Comparison of ENCODE assay signal across 15 cellular contexts in genomic region chr1:229210844-229211243, GRCh38.
A peak's percentile ranks its signal among the peaks of the same experiment; 100 is the strongest.
DNase-seq lines count a peak whose midpoint lies in the region; ATAC-seq and TF ChIP-seq lines count a peak whose summit lies in the region.
"Had no signal": no experiment of that assay in that cellular context is flagged by ENCODE, and none has a peak within 500 bp of the region (broad histone marks: within the 10 kb centered on the region; RNA-seq: fewer than 3 reads in every experiment).

No MANE protein-coding gene starts in this region.

- H3K27ac Mint-ChIP-seq in activated naive CD4-positive, alpha-beta T cell treated with anti-CD3 and anti-CD28 coated beads, Interleukin-2, amount 10 ng/mL, durations not matched to agents 7 days and 5 days: no peak overlapping the region
- no peak overlapping the region for H3K27ac Mint-ChIP-seq in naive thymus-derived CD4-positive, alpha-beta T cell
- H3K27ac Mint-ChIP-seq: B cell; CD8-positive, alpha-beta T cell had no signal

- WGBS in SK-N-SH (ENCODE audit: low lambda C conversion rate): 73% methylated on average over 2 of the region's 2 CpGs
- 91% methylated on average over 2 of the region's 2 CpGs for WGBS in hepatocyte (ENCODE audit: low lambda C conversion rate, missing lambda C conversion rate)

- H3K27me3 ChIP-seq in SK-N-SH (ENCODE audit: insufficient read depth): no peaks in the 10 kb centered on the region; the same call in 1 of the 2 replicates
- no peaks in the 10 kb centered on the region for H3K27me3 ChIP-seq in hepatocyte
- no peaks in the 10 kb centered on the region for H3K27me3 ChIP-seq in naive thymus-derived CD4-positive, alpha-beta T cell (ENCODE audit: control insufficient read depth in 2 of 2, insufficient read depth in 2 of 2, low read length in 2 of 2)
- H3K27me3 ChIP-seq: BLaER1 treated with 17β-estradiol and CSF1 and Interleukin-3, amounts not matched to agents 10 nM and 100 nM had no signal

- H3K79me2 ChIP-seq in SK-N-SH (ENCODE audit: insufficient read depth) (no peaks in the 10 kb centered on the region), hepatocyte (no peaks in the 10 kb centered on the region)

- H3K27ac ChIP-seq in SK-N-SH (ENCODE audit: low read depth in 2 of 2, low read length in 1 of 2) (no peak overlapping the region), HEK293 (ENCODE audit: extremely low read depth, low read depth, low read length) (no peak overlapping the region), hepatocyte (peak overlapping the region; percentile 96)
- no peak overlapping the region for H3K27ac ChIP-seq in naive thymus-derived CD4-positive, alpha-beta T cell (ENCODE audit: low read depth, low read length)
- H3K27ac ChIP-seq: BLaER1 treated with 17β-estradiol and CSF1 and Interleukin-3, amounts not matched to agents 10 nM and 100 nM; GM23248 had no signal

- H3K4me2 ChIP-seq in SK-N-SH: no peak overlapping the region
- no peak overlapping the region for H3K4me2 ChIP-seq in hepatocyte

- H3K4me1 ChIP-seq in SK-N-SH (ENCODE audit: control insufficient read depth in 1 of 2, insufficient read depth in 2 of 2, low read depth in 1 of 2, low read length in 1 of 2) (no peaks in the 10 kb centered on the region), HEK293 (ENCODE audit: control insufficient read depth, insufficient read depth, low read length) (no peaks in the 10 kb centered on the region), hepatocyte (ENCODE audit: insufficient read depth) (peaks cover 29% of the 10 kb centered on the region)
- peaks cover 0 to 2% of the 10 kb centered on the region in 2 donors for H3K4me1 ChIP-seq in naive thymus-derived CD4-positive, alpha-beta T cell (ENCODE audit: control insufficient read depth in 2 of 2, insufficient read depth in 2 of 2, low read length in 2 of 2)

- intact Hi-C loops in naive thymus-derived CD4-positive, alpha-beta T cell (cut with micrococcal nuclease): no loop called here

- ATAC-seq in SK-N-SH treated with all-trans-retinoic acid at 6 μM for 48 hours: no peak
- no peak for ATAC-seq in naive thymus-derived CD4-positive, alpha-beta T cell
- ATAC-seq: CD8-positive, alpha-beta T cell had no signal

- H3F3A ChIP-seq in SK-N-SH (replicated peaks; ENCODE audit: insufficient read depth): no peaks in the 10 kb centered on the region

- H3K36me3 ChIP-seq in SK-N-SH (replicated peaks in 1 of 2; ENCODE audit: control insufficient read depth in 1 of 2, insufficient read depth in 2 of 2, low read length in 1 of 2) (no peaks in the 10 kb centered on the region), HEK293 (ENCODE audit: control insufficient read depth in 2 of 2, insufficient read depth in 1 of 2, low read length in 2 of 2) (no peaks in the 10 kb centered on the region), hepatocyte (replicated peaks; ENCODE audit: insufficient read depth, low read depth) (no peaks in the 10 kb centered on the region)
- H3K36me3 ChIP-seq in naive thymus-derived CD4-positive, alpha-beta T cell (ENCODE audit: control insufficient read depth in 2 of 3, insufficient read depth in 3 of 3, low read length in 3 of 3): no peaks in the 10 kb centered on the region
- H3K36me3 ChIP-seq: BLaER1 treated with 17β-estradiol and CSF1 and Interleukin-3, amounts not matched to agents 10 nM and 100 nM had no signal

- TF ChIP-seq RAD21 in SK-N-SH (IDR thresholded peaks at IDR 0.05; ENCODE audit: low read length): no peak

- TF ChIP-seq EP300 in SK-N-SH (IDR thresholded peaks at IDR 0.05; ENCODE audit: borderline replicate concordance in 1 of 2, low read depth in 1 of 2, low read length in 1 of 2): no peak

- no peaks in the 10 kb centered on the region for H4K20me1 ChIP-seq in SK-N-SH (ENCODE audit: insufficient read depth)
- H4K20me1 ChIP-seq in hepatocyte (ENCODE audit: insufficient read depth, poor library complexity, severe bottlenecking): no peaks in the 10 kb centered on the region
- H4K20me1 ChIP-seq: BLaER1 treated with 17β-estradiol and CSF1 and Interleukin-3, amounts not matched to agents 10 nM and 100 nM had no signal

- H3K4me3 Mint-ChIP-seq in activated naive CD4-positive, alpha-beta T cell treated with anti-CD3 and anti-CD28 coated beads, Interleukin-2, amount 10 ng/mL, durations not matched to agents 7 days and 5 days: no peak overlapping the region
- H3K4me3 Mint-ChIP-seq in naive thymus-derived CD4-positive, alpha-beta T cell: no peak overlapping the region
- H3K4me3 Mint-ChIP-seq: B cell; CD8-positive, alpha-beta T cell had no signal

- peaks cover 21% of the 10 kb centered on the region for H3K4me1 Mint-ChIP-seq in activated naive CD4-positive, alpha-beta T cell treated with anti-CD3 and anti-CD28 coated beads, Interleukin-2, amount 10 ng/mL, durations not matched to agents 7 days and 5 days
- peaks cover 0 to 39% (median 8%) of the 10 kb centered on the region in 7 donors for H3K4me1 Mint-ChIP-seq in naive thymus-derived CD4-positive, alpha-beta T cell
- H3K4me1 Mint-ChIP-seq: B cell had no signal

- no peaks in the 10 kb centered on the region for H3K9me2 ChIP-seq in SK-N-SH
- no peaks in the 10 kb centered on the region for H3K9me2 ChIP-seq in hepatocyte (replicated peaks; ENCODE audit: insufficient read depth)

- POLR2A ChIA-PET in SK-N-SH (lab: Yijun Ruan, JAX) (no interaction called here), HEK293 (lab: Yijun Ruan, JAX) (no interaction called here)
- POLR2A ChIA-PET in naive thymus-derived CD4-positive, alpha-beta T cell (lab: Charles Lee): no interaction called here

- no peak overlapping the region for H3K9ac ChIP-seq in SK-N-SH
- H3K9ac ChIP-seq: BLaER1 treated with 17β-estradiol and CSF1 and Interleukin-3, amounts not matched to agents 10 nM and 100 nM; GM23248 had no signal

- no peaks in the 10 kb centered on the region for H3K9me3 ChIP-seq in SK-N-SH
- no peaks in the 10 kb centered on the region for H3K9me3 ChIP-seq in HEK293 (ENCODE audit: control insufficient read depth, insufficient read depth, low read depth, low read length)
- H3K9me3 ChIP-seq in hepatocyte (ENCODE audit: low read depth): no peaks in the 10 kb centered on the region
- no peaks in the 10 kb centered on the region for H3K9me3 ChIP-seq in naive thymus-derived CD4-positive, alpha-beta T cell (ENCODE audit: control insufficient read depth in 2 of 3, low read length in 3 of 3)
- H3K9me3 ChIP-seq: BLaER1 treated with 17β-estradiol and CSF1 and Interleukin-3, amounts not matched to agents 10 nM and 100 nM had no signal

- peaks cover 9% of the 10 kb centered on the region for H3K27me3 Mint-ChIP-seq in activated naive CD4-positive, alpha-beta T cell treated with anti-CD3 and anti-CD28 coated beads, Interleukin-2, amount 10 ng/mL, durations not matched to agents 7 days and 5 days
- H3K27me3 Mint-ChIP-seq in naive thymus-derived CD4-positive, alpha-beta T cell: peaks cover 0 to 10% (median 0%) of the 10 kb centered on the region in 5 donors

- no peaks in the 10 kb centered on the region for H3K9me3 Mint-ChIP-seq in activated naive CD4-positive, alpha-beta T cell treated with anti-CD3 and anti-CD28 coated beads, Interleukin-2, amount 10 ng/mL, durations not matched to agents 7 days and 5 days
- peaks cover 0 to 10% (median 0%) of the 10 kb centered on the region in 11 donors for H3K9me3 Mint-ChIP-seq in naive thymus-derived CD4-positive, alpha-beta T cell
- H3K9me3 Mint-ChIP-seq: CD8-positive, alpha-beta T cell had no signal

- TF ChIP-seq CTCF in SK-N-SH (IDR thresholded peaks at IDR 0.05) (no peak), HEK293 (tag by site-specific recombination; IDR thresholded peaks at IDR 0.05) (no peak), hepatocyte (IDR thresholded peaks at IDR 0.05; ENCODE audit: poor library complexity) (no peak)

- CTCF ChIA-PET in SK-N-SH (lab: Yijun Ruan, JAX): interaction anchor here (1.1 kb wide), 1 partner anchor 477 kb away, joined by 3 read pairs; no protein-coding TSS in a partner anchor
- CTCF ChIA-PET in HEK293 (lab: Yijun Ruan, JAX): no interaction called here
- CTCF ChIA-PET in activated naive CD4-positive, alpha-beta T cell treated with anti-CD3 and anti-CD28 coated beads, Interleukin-2, amount 10 ng/mL, durations not matched to agents 7 days and 5 days (lab: Charles Lee): no interaction called here
- CTCF ChIA-PET in naive thymus-derived CD4-positive, alpha-beta T cell (lab: Charles Lee): interaction anchor here (0.7 kb wide), 1 partner anchor 339 kb away, joined by 3 read pairs; no protein-coding TSS in a partner anchor

- H2AFZ ChIP-seq in SK-N-SH (ENCODE audit: low read depth) (no peak overlapping the region), hepatocyte (no peak overlapping the region)
- H2AFZ ChIP-seq: GM23248 had no signal

- in situ Hi-C loops in SK-MEL-5 (cut with HindIII; ENCODE audit: low pct_unique_long_range_greater_than_20kb, low sequenced_read_pairs): no loop called here

- H3K4me3 ChIP-seq in SK-N-SH (ENCODE audit: low read depth in 2 of 2, low read length in 1 of 2) (no peak overlapping the region), HEK293 (ENCODE audit: low read depth, low read length) (no peak overlapping the region), hepatocyte (no peak overlapping the region)
- H3K4me3 ChIP-seq in naive thymus-derived CD4-positive, alpha-beta T cell (ENCODE audit: low read length): no peak overlapping the region
- H3K4me3 ChIP-seq: BLaER1 treated with 17β-estradiol and CSF1 and Interleukin-3, amounts not matched to agents 10 nM and 100 nM; GM23248 had no signal

- DNase-seq in SK-N-SH (no peak), SK-MEL-5 (ENCODE audit: low read depth, low spot score) (peak; percentile 15), hepatocyte (ENCODE audit: low spot score) (no peak)
- no peak for DNase-seq in activated naive CD4-positive, alpha-beta T cell treated with anti-CD3 and anti-CD28 coated beads, Interleukin-2, amount 10 ng/mL, durations not matched to agents 7 days and 5 days
- DNase-seq in naive thymus-derived CD4-positive, alpha-beta T cell: no peak
- DNase-seq in activated CD8-positive, alpha-beta memory T cell treated with anti-CD3 and anti-CD28 coated beads, Interleukin-2, amount 50 U/mL, for 48 hours: no peak
- DNase-seq: Calu3; CD8-positive, alpha-beta T cell; GM23248; HCEC 1CT; KG1 had no signal

- H3K36me3 Mint-ChIP-seq in activated naive CD4-positive, alpha-beta T cell treated with anti-CD3 and anti-CD28 coated beads, Interleukin-2, amount 10 ng/mL, durations not matched to agents 7 days and 5 days: no peaks in the 10 kb centered on the region
- peaks cover 0 to 4% (median 0%) of the 10 kb centered on the region in 5 donors for H3K36me3 Mint-ChIP-seq in naive thymus-derived CD4-positive, alpha-beta T cell
- H3K36me3 Mint-ChIP-seq: CD8-positive, alpha-beta T cell had no signal

TF ChIP-seq in SK-N-SH, 30 proteins besides CTCF, POLR2A, EP300 and RAD21 (continues in another document):
- no peak for TF ChIP-seq RFX5 (IDR thresholded peaks at IDR 0.05; ENCODE audit: low read length)

TF ChIP-seq in SK-N-SH treated with all-trans-retinoic acid at 6 μM for 48 hours, 23 proteins besides CTCF, POLR2A, EP300 and RAD21 (continues in another document):
- TF ChIP-seq ZFP3 (CRISPR knock-in tag; IDR thresholded peaks at IDR 0.05) (no peak), ARNTL (CRISPR knock-in tag; IDR thresholded peaks at IDR 0.05; ENCODE audit: borderline replicate concordance, low read depth) (no peak), ISL1 (CRISPR knock-in tag; IDR thresholded peaks at IDR 0.05) (no peak)

TF ChIP-seq in HEK293, 187 proteins besides CTCF, POLR2A, EP300 and RAD21:
- no peak for TF ChIP-seq SP3 (tag by site-specific recombination; IDR thresholded peaks at IDR 0.05)
- peak; percentile 78 for TF ChIP-seq ZNF664 (tag by site-specific recombination; IDR thresholded peaks at IDR 0.05)

Comparison
In these comparisons a context has a peak if more than half of its experiments do, and no peak if none do; other contexts are left out.
1. CTCF ChIA-PET loops: an anchor here in SK-N-SH (1.1 kb wide) and naive thymus-derived CD4-positive, alpha-beta T cell (0.7 kb wide); none called in HEK293 and activated naive CD4-positive, alpha-beta T cell treated with anti-CD3 and anti-CD28 coated beads, Interleukin-2, amount 10 ng/mL, durations not matched to agents 7 days and 5 days.